Comparison of ENCODE assay signal across 8 cellular contexts in the genomic region with DNA sequence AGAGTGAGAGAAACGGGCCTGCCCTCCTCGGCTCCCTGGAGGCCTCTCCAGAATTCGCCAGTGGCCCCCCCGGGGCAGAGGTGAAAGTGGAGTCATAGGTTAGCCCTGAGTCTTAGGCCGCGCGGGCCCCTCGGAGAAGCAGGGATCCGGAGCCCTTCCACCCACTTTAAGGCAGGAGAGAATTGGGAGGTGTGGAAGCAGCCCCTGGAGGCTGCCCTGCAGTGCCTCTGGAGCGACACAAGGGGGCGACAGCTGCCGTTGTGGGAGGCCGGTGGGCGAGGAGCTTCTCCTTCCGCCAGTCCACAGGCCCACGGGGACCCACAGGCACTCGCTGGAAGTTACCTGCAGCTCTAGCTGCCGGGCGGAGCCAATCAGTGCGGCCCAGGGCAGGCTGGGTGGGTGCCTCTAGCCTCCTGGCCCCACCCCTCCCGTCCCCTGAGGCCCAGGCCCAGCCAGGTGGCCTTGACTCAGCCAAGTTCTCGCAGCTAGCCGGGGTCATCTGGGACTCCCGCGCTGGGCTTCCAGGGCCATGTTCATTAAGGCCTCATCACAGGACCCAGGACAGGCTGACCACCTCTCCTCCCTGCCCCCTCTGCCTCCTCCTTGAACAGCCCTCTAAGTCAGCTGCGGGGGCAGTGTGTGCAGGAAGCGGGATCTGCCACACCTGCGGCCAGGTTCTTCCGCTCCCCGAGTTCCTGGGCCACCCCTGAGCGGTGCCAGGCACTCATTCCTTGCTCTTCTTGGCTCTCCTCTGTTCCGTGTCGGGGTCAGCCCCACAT. TPM values are rescaled to one million over a fixed set of nuclear protein-coding genes. Genes with fewer than 3 reads are reported as not detected.
A peak's percentile ranks its signal among the peaks of the same experiment; 100 is the strongest.
DNase-seq lines count a peak whose midpoint lies in the region; ATAC-seq and TF ChIP-seq lines count a peak whose summit lies in the region.

No MANE protein-coding gene starts in this region.

- H3K9ac ChIP-seq in IMR-90 (ENCODE audit: low read depth, low read length): no peak overlapping the region

- peaks cover 18% of the 10 kb centered on the region for H3K4me1 ChIP-seq in IMR-90 (ENCODE audit: control insufficient read depth, insufficient read depth, low read length)

- intact Hi-C loops in IMR-90 (cut with micrococcal nuclease): no loop called here

- H4K91ac ChIP-seq in IMR-90 (ENCODE audit: insufficient read depth, low read depth, low read length): no peak overlapping the region

- no peak overlapping the region for H3K18ac ChIP-seq in IMR-90 (ENCODE audit: low read depth, low read length)

- H3K4me1 Mint-ChIP-seq in activated CD4-positive, alpha-beta T cell treated with anti-CD3 and anti-CD28 coated beads, Interleukin-2, amount 10 ng/mL, durations not matched to agents 7 days and 5 days: peaks cover 66% of the 10 kb centered on the region
- H3K4me1 Mint-ChIP-seq in mesothelial cell of epicardium: peaks cover 19% of the 10 kb centered on the region

- H4K8ac ChIP-seq in IMR-90 (ENCODE audit: low read depth in 2 of 2, low read length in 2 of 2): no peak overlapping the region

- CTCF ChIA-PET in IMR-90 (lab: Yijun Ruan, JAX): interaction anchor here (0.6 to 1.5 kb wide), 4 partner anchors 8 to 16 kb away, joined by 3 to 4 read pairs (median 4); no protein-coding TSS in a partner anchor
- CTCF ChIA-PET in activated CD4-positive, alpha-beta T cell treated with anti-CD3 and anti-CD28 coated beads, Interleukin-2, amount 10 ng/mL, durations not matched to agents 7 days and 5 days (lab: Charles Lee): interaction anchor here (0.6 to 16.1 kb wide), 32 partner anchors 9 to 492 kb away, joined by 3 to 280 read pairs (median 4); a partner anchor contains a TSS

- H2AK5ac ChIP-seq in IMR-90 (ENCODE audit: low read depth, low read length): no peak overlapping the region

- DNase-seq in AG10803 (ENCODE audit: low read depth): no peak
- DNase-seq in IMR-90: no peak
- DNase-seq in activated CD4-positive, alpha-beta T cell treated with anti-CD3 and anti-CD28 coated beads, Interleukin-2, amount 10 ng/mL, durations not matched to agents 7 days and 5 days: peak; percentile 73
- peak in 1 of 2 experiments; percentile 63 for DNase-seq in mesothelial cell of epicardium (ENCODE audit: low spot score in 2 of 2, unreplicated experiment in 2 of 2)
- peak; percentile 51 to 59 for DNase-seq in stimulated activated CD8-positive, alpha-beta memory T cell treated with anti-CD3 and anti-CD28 coated beads, Interleukin-7, amount 100 ng/mL, for 1 hour (ENCODE audit: low read depth in 2 of 2)

- peak overlapping the region; percentile 81 for H2AK9ac ChIP-seq in IMR-90 (replicated peaks; ENCODE audit: low read depth, low read length, poor library complexity)

- H3K27ac Mint-ChIP-seq in activated CD4-positive, alpha-beta T cell treated with anti-CD3 and anti-CD28 coated beads, Interleukin-2, amount 10 ng/mL, durations not matched to agents 7 days and 5 days: peak overlapping the region; percentile 86
- H3K27ac Mint-ChIP-seq in mesothelial cell of epicardium: peak overlapping the region; percentile 6

- H3K27ac ChIP-seq in IMR-90 (ENCODE audit: insufficient read depth, low read length) (no peak overlapping the region), cingulate gyrus (ENCODE audit: low read depth, low read length) (peak overlapping the region; percentile 41)

- 48% methylated on average over 11 of the region's 33 CpGs; no CpG with 5 or more reads in 1 of the 2 experiments for WGBS in IMR-90 (ENCODE audit: extremely low coverage in 2 of 2, insufficient read length in 1 of 2), 2 experiments

- no peak overlapping the region for H4K5ac ChIP-seq in IMR-90 (ENCODE audit: low read depth, low read length)

- peaks cover 40% of the 10 kb centered on the region for H4K20me1 ChIP-seq in IMR-90 (ENCODE audit: insufficient read depth, low read length)

- TF ChIP-seq CTCF in AG10803 (conservative IDR thresholded peaks at IDR 0.05; ENCODE audit: low read length): peak; percentile 64
- TF ChIP-seq CTCF in IMR-90 (conservative IDR thresholded peaks at IDR 0.05; ENCODE audit: low read depth, low read length): peak; percentile 77
- TF ChIP-seq CTCF in mesothelial cell of epicardium (IDR thresholded peaks at IDR 0.05; ENCODE audit: unreplicated experiment): peak; percentile 71

- in situ Hi-C loops in IMR-90 (cut with MboI; ENCODE audit: low sequenced_read_pairs): no loop called here

- H3K23ac ChIP-seq in IMR-90 (ENCODE audit: low read depth, low read length): no peak overlapping the region

- peaks cover 63% of the 10 kb centered on the region for H3K36me3 Mint-ChIP-seq in activated CD4-positive, alpha-beta T cell treated with anti-CD3 and anti-CD28 coated beads, Interleukin-2, amount 10 ng/mL, durations not matched to agents 7 days and 5 days (ENCODE audit: low read depth)
- no peaks in the 10 kb centered on the region for H3K36me3 Mint-ChIP-seq in mesothelial cell of epicardium

- no peak overlapping the region for H2BK5ac ChIP-seq in IMR-90 (ENCODE audit: low read depth, low read length, poor library complexity, severe bottlenecking)

- peaks cover 30 to 87% of the 10 kb centered on the region in 2 experiments for H3K79me1 ChIP-seq in IMR-90 (ENCODE audit: low read depth in 1 of 2, low read length in 2 of 2)

- H3K9me3 Mint-ChIP-seq in activated CD4-positive, alpha-beta T cell treated with anti-CD3 and anti-CD28 coated beads, Interleukin-2, amount 10 ng/mL, durations not matched to agents 7 days and 5 days: no peaks in the 10 kb centered on the region
- no peaks in the 10 kb centered on the region for H3K9me3 Mint-ChIP-seq in mesothelial cell of epicardium

- H3K4me3 ChIP-seq in AG10803 (ENCODE audit: low read length) (no peak overlapping the region), IMR-90 (ENCODE audit: insufficient read depth, low read depth, low read length) (no peak overlapping the region)

- peaks cover 3% of the 10 kb centered on the region; the same call in 1 of the 2 replicates for H3K9me1 ChIP-seq in IMR-90 (ENCODE audit: insufficient read depth, low read length)

- no peak overlapping the region for H2BK15ac ChIP-seq in IMR-90 (ENCODE audit: low read depth, low read length)

- 0 out of 2 replicates have a peak, but pooled peaks have one; percentile 4 for ATAC-seq in IMR-90 (ENCODE audit: low read depth)
- no peak for ATAC-seq in HG03108 (IDR thresholded peaks at IDR 0.05; ENCODE audit: unreplicated experiment)
- ATAC-seq in GM19397 (IDR thresholded peaks at IDR 0.05; ENCODE audit: unreplicated experiment): no peak

- H2AFZ ChIP-seq in IMR-90 (replicated peaks; ENCODE audit: low read length, poor library complexity): peak overlapping the region; percentile 69

- H3K9me3 ChIP-seq in IMR-90 (ENCODE audit: control insufficient read depth, insufficient read depth, low read length): no peaks in the 10 kb centered on the region

- no peak overlapping the region for H3K14ac ChIP-seq in IMR-90 (replicated peaks; ENCODE audit: low read depth, low read length)

- H3K56ac ChIP-seq in IMR-90 (ENCODE audit: extremely low read depth, insufficient read depth, low read length): no peak overlapping the region

- no peaks in the 10 kb centered on the region for H3K36me3 ChIP-seq in IMR-90 (ENCODE audit: control insufficient read depth, insufficient read depth, low read length)

- H3K27me3 ChIP-seq in IMR-90 (ENCODE audit: control insufficient read depth, insufficient read depth, low read length): no peaks in the 10 kb centered on the region

- BruUV-seq in IMR-90 (replicated peaks; lab: Mats Ljungman, UMichigan): no TSS peak

- peak overlapping the region; percentile 72 for H3K4me3 Mint-ChIP-seq in activated CD4-positive, alpha-beta T cell treated with anti-CD3 and anti-CD28 coated beads, Interleukin-2, amount 10 ng/mL, durations not matched to agents 7 days and 5 days
- no peak overlapping the region for H3K4me3 Mint-ChIP-seq in mesothelial cell of epicardium

- TF ChIP-seq POLR2A in IMR-90 (IDR thresholded peaks at IDR 0.05; ENCODE audit: low read depth, low read length): no peak

- dilution Hi-C loops in IMR-90 (cut with HindIII; ENCODE audit: low sequenced_read_pairs, unreplicated experiment): no loop called here

- POLR2A ChIA-PET in IMR-90 (lab: Charles Lee; ENCODE audit: unreplicated experiment): no interaction called here
- POLR2A ChIA-PET in activated CD4-positive, alpha-beta T cell treated with anti-CD3 and anti-CD28 coated beads, Interleukin-2, amount 10 ng/mL, durations not matched to agents 7 days and 5 days (lab: Charles Lee): interaction anchor here (0.6 kb wide), 1 partner anchor 818 kb away, joined by 4 read pairs; no protein-coding TSS in a partner anchor

- H2BK120ac ChIP-seq in IMR-90 (ENCODE audit: low read depth, low read length): no peak overlapping the region

- peak; percentile 75 for TF ChIP-seq RAD21 in IMR-90 (IDR thresholded peaks at IDR 0.05; ENCODE audit: low read length)

- no peaks in the 10 kb centered on the region for H3K27me3 Mint-ChIP-seq in activated CD4-positive, alpha-beta T cell treated with anti-CD3 and anti-CD28 coated beads, Interleukin-2, amount 10 ng/mL, durations not matched to agents 7 days and 5 days
- no peaks in the 10 kb centered on the region for H3K27me3 Mint-ChIP-seq in mesothelial cell of epicardium (ENCODE audit: low read depth)

- H3K4me2 ChIP-seq in IMR-90 (ENCODE audit: low read depth, low read length): no peak overlapping the region

- no peak overlapping the region for H2BK20ac ChIP-seq in IMR-90 (ENCODE audit: low read depth, low read length)

- H3K4ac ChIP-seq in IMR-90 (ENCODE audit: low read depth, low read length): no peak overlapping the region

RNA-seq across cellular contexts. Expression of a gene that starts 5.0 kb away (rescaled TPM):
- total RNA-seq in IMR-90 (2012; rRNA removed): 43.0 and 46.8 TPM in 2 replicates
- 62.0 and 68.0 TPM in 2 replicates for polyA plus RNA-seq in IMR-90 (2012; rRNA removed)
- 52.8 and 75.7 TPM in 2 replicates for polyA plus RNA-seq in IMR-90 (2012; cell fraction: cytosol; rRNA removed)
- 126 and 364 TPM in 2 replicates for polyA plus RNA-seq in IMR-90 (2012; cell fraction: nucleus; rRNA removed; ENCODE audit: low replicate concordance)
- total RNA-seq in activated CD4-positive, alpha-beta T cell treated with anti-CD3 and anti-CD28 coated beads, Interleukin-2, amount 10 ng/mL, durations not matched to agents 7 days and 5 days: 100 to 1,000 TPM; 178 to 187 TPM
- 46.3 to 50.6 TPM (median 46.5 TPM) in 3 replicates for total RNA-seq in mesothelial cell of epicardium

RNA-seq across cellular contexts. Expression of a gene that starts 29.2 kb away (rescaled TPM):
- 23.1 and 25.8 TPM in 2 replicates for total RNA-seq in IMR-90 (2012; rRNA removed)
- 377 and 389 TPM in 2 replicates for polyA plus RNA-seq in IMR-90 (2012; rRNA removed)
- polyA plus RNA-seq in IMR-90 (2012; cell fraction: cytosol; rRNA removed): 720 and 780 TPM in 2 replicates
- 135 and 153 TPM in 2 replicates for polyA plus RNA-seq in IMR-90 (2012; cell fraction: nucleus; rRNA removed; ENCODE audit: low replicate concordance)
- total RNA-seq in activated CD4-positive, alpha-beta T cell treated with anti-CD3 and anti-CD28 coated beads, Interleukin-2, amount 10 ng/mL, durations not matched to agents 7 days and 5 days: 10 to 100 TPM in 1 of 2 experiments, 1 to 10 TPM in 1; 8.2 to 10.5 TPM
- total RNA-seq in mesothelial cell of epicardium: 1,547 to 1,604 TPM (median 1,586 TPM) in 3 replicates

RNA-seq across cellular contexts. Expression of a gene that starts 39.3 kb away (rescaled TPM):
- total RNA-seq in IMR-90 (2012; rRNA removed) (0.18 and 0.28 TPM in 2 replicates), mesothelial cell of epicardium (0.42 to 0.68 TPM (median 0.51 TPM) in 3 replicates)
- 0.09 and 0.19 TPM in 2 replicates for polyA plus RNA-seq in IMR-90 (2012; rRNA removed)
- polyA plus RNA-seq in IMR-90 (2012; cell fraction: cytosol; rRNA removed): 0.16 and 0.19 TPM in 2 replicates
- 0.49 and 1.0 TPM in 2 replicates for polyA plus RNA-seq in IMR-90 (2012; cell fraction: nucleus; rRNA removed; ENCODE audit: low replicate concordance)
- under 1 TPM; 0.12 to 0.31 TPM for total RNA-seq in activated CD4-positive, alpha-beta T cell treated with anti-CD3 and anti-CD28 coated beads, Interleukin-2, amount 10 ng/mL, durations not matched to agents 7 days and 5 days

Comparison
In these comparisons a context has a peak if more than half of its experiments do, and no peak if none do; other contexts are left out.
1. DNase-seq: peak in activated CD4-positive, alpha-beta T cell treated with anti-CD3 and anti-CD28 coated beads, Interleukin-2, amount 10 ng/mL, durations not matched to agents 7 days and 5 days (single experiment) and stimulated activated CD8-positive, alpha-beta memory T cell treated with anti-CD3 and anti-CD28 coated beads, Interleukin-7, amount 100 ng/mL, for 1 hour (2 of 2); none in AG10803 (single experiment) and IMR-90 (single experiment).
2. RNA of a gene that starts 29.2 kb away (total RNA-seq): 1,547 to 1,604 TPM in mesothelial cell of epicardium; 23.1 to 25.8 TPM in IMR-90 and 8.2 to 10.5 TPM in activated CD4-positive, alpha-beta T cell treated with anti-CD3 and anti-CD28 coated beads, Interleukin-2, amount 10 ng/mL, durations not matched to agents 7 days and 5 days; every median in the first group is over 10 times any median in the second.
3. Peak in every context shown above with its lines, with median percentiles within 50 percentile points of each other: CTCF ChIP-seq.